ENCODE assay signal across 15 cellular contexts in the genomic region with DNA sequence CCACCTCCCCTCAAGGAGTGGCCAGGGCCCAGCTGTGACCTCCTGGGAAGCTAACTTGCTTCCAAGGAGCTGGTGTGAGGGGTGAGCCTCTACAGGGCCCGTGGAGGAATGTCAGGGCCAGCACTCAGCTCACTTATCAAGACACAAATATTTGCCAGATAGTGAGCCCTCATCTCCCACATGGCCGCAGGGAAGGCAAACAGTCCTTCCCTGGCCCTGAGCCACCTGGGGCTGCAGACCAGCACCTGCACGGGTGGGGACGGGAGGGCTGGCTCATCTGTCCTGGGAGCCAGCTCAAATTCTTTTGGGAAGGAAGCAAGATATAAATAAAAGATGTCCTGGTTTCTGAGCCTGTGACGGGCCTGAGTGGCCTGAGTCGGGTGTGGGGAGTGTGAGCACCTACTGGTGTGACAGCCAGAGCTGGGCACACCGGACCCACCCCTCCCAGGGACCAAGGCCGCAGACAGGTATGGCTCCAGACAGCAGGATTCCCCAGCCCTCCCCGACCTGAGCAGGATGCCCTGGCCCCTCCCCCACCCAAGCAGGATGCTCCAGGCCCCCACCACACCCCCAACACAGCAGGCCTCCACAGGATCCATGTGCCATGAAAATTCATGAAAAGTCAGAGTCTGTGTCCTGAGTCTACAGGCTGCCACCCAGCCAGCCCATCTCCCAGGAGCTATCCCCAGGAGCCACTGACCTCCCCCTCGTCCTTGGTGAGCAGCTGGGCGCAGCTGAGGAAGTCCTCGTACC.
DNase-seq lines count a peak whose midpoint lies in the region; ATAC-seq and TF ChIP-seq lines count a peak whose summit lies in the region.
"Had no signal": no experiment of that assay in that cellular context is flagged by ENCODE, and none has a peak within 500 bp of the region (broad histone marks: within the 10 kb centered on the region; RNA-seq: fewer than 3 reads in every experiment).

No MANE protein-coding gene starts in this region.

- H3K27me3 ChIP-seq in WERI-Rb-1 (ENCODE audit: insufficient read depth, low read depth, severe bottlenecking) (no peaks in the 10 kb centered on the region), lower lobe of right lung (ENCODE audit: low read depth) (no peaks in the 10 kb centered on the region), spleen (replicated peaks in 1 of 7) (peaks cover 0 to 31% (median 0%) of the 10 kb centered on the region in 7 donors), MG63 (no peaks in the 10 kb centered on the region)

- H3K9me3 Mint-ChIP-seq in activated CD4-positive, alpha-beta memory T cell treated with anti-CD3 and anti-CD28 coated beads for 36 hours, result no peaks in the 10 kb centered on the region
- H3K9me3 Mint-ChIP-seq in activated CD4-positive, alpha-beta memory T cell treated with anti-CD3 and anti-CD28 coated beads, Interleukin-2, amount 10 ng/mL, durations not matched to agents 7 days and 5 days, result no peaks in the 10 kb centered on the region
- no peaks in the 10 kb centered on the region for H3K9me3 Mint-ChIP-seq in activated CD4-positive, alpha-beta T cell treated with anti-CD3 and anti-CD28 coated beads, Interleukin-2, amount 10 ng/mL, durations not matched to agents 7 days and 5 days
- H3K9me3 Mint-ChIP-seq: activated naive CD8-positive, alpha-beta T cell treated with anti-CD3 and anti-CD28 coated beads for 36 hours; CD8-positive, alpha-beta memory T cell; WTC11 had no signal

- POLR2A ChIA-PET in activated CD4-positive, alpha-beta memory T cell treated with anti-CD3 and anti-CD28 coated beads for 36 hours (lab: Charles Lee), result no interaction called here
- POLR2A ChIA-PET in activated CD4-positive, alpha-beta memory T cell treated with anti-CD3 and anti-CD28 coated beads, Interleukin-2, amount 10 ng/mL, durations not matched to agents 7 days and 5 days (lab: Charles Lee), result no interaction called here
- POLR2A ChIA-PET in activated CD4-positive, alpha-beta T cell treated with anti-CD3 and anti-CD28 coated beads, Interleukin-2, amount 10 ng/mL, durations not matched to agents 7 days and 5 days (lab: Charles Lee), result no interaction called here

- 72 to 91% (median 82%) methylated on average over 8 to 12 of the region's 12 CpGs for WGBS in spleen, 5 donors

- H3K36me3 ChIP-seq in WERI-Rb-1 (no peaks in the 10 kb centered on the region), lower lobe of right lung (no peaks in the 10 kb centered on the region), spleen (no peaks in the 10 kb centered on the region), MG63 (peaks cover 5% of the 10 kb centered on the region)

- TF ChIP-seq CTCF in WERI-Rb-1 (IDR thresholded peaks at IDR 0.05; ENCODE audit: low read depth, low read length) (no peak), lower lobe of right lung (IDR thresholded peaks at IDR 0.05) (no peak), spleen (IDR thresholded peaks at IDR 0.05 in 8 of 11, conservative IDR thresholded peaks at IDR 0.05 in 3 of 11) (no peak)

- ATAC-seq in lower lobe of right lung, result peak; percentile 19 to 57
- ATAC-seq: WTC11 had no signal

- H3K36me3 Mint-ChIP-seq in activated CD4-positive, alpha-beta memory T cell treated with anti-CD3 and anti-CD28 coated beads for 36 hours, result no peaks in the 10 kb centered on the region
- no peaks in the 10 kb centered on the region for H3K36me3 Mint-ChIP-seq in activated CD4-positive, alpha-beta memory T cell treated with anti-CD3 and anti-CD28 coated beads, Interleukin-2, amount 10 ng/mL, durations not matched to agents 7 days and 5 days (ENCODE audit: low read depth)
- no peaks in the 10 kb centered on the region for H3K36me3 Mint-ChIP-seq in activated CD4-positive, alpha-beta T cell treated with anti-CD3 and anti-CD28 coated beads, Interleukin-2, amount 10 ng/mL, durations not matched to agents 7 days and 5 days (ENCODE audit: low read depth)
- H3K36me3 Mint-ChIP-seq: activated naive CD8-positive, alpha-beta T cell treated with anti-CD3 and anti-CD28 coated beads for 36 hours; CD8-positive, alpha-beta memory T cell; WTC11 had no signal

- intact Hi-C loops in activated CD4-positive, alpha-beta memory T cell treated with anti-CD3 and anti-CD28 coated beads for 36 hours (cut with micrococcal nuclease), result no loop called here
- intact Hi-C loops in lower lobe of right lung (cut with DNase I) (no loop called here), spleen (cut with DNase I; ENCODE audit: low total_unique reads) (no loop called here)

- no peak for TF ChIP-seq POLR2A in spleen (IDR thresholded peaks at IDR 0.05)

- H3K4me1 ChIP-seq in lower lobe of right lung (no peaks in the 10 kb centered on the region), spleen (peaks cover 0 to 16% (median 12%) of the 10 kb centered on the region in 6 donors)

- no peak overlapping the region for H3K4me3 Mint-ChIP-seq in activated CD4-positive, alpha-beta memory T cell treated with anti-CD3 and anti-CD28 coated beads for 36 hours
- H3K4me3 Mint-ChIP-seq in activated CD4-positive, alpha-beta memory T cell treated with anti-CD3 and anti-CD28 coated beads, Interleukin-2, amount 10 ng/mL, durations not matched to agents 7 days and 5 days, result no peak overlapping the region
- H3K4me3 Mint-ChIP-seq in activated CD4-positive, alpha-beta T cell treated with anti-CD3 and anti-CD28 coated beads, Interleukin-2, amount 10 ng/mL, durations not matched to agents 7 days and 5 days, result no peak overlapping the region
- H3K4me3 Mint-ChIP-seq: activated naive CD8-positive, alpha-beta T cell treated with anti-CD3 and anti-CD28 coated beads for 36 hours; CD8-positive, alpha-beta memory T cell; WTC11 had no signal

- no peaks in the 10 kb centered on the region for H3K27me3 Mint-ChIP-seq in activated CD4-positive, alpha-beta memory T cell treated with anti-CD3 and anti-CD28 coated beads for 36 hours
- H3K27me3 Mint-ChIP-seq in activated CD4-positive, alpha-beta memory T cell treated with anti-CD3 and anti-CD28 coated beads, Interleukin-2, amount 10 ng/mL, durations not matched to agents 7 days and 5 days, result no peaks in the 10 kb centered on the region
- no peaks in the 10 kb centered on the region for H3K27me3 Mint-ChIP-seq in activated CD4-positive, alpha-beta T cell treated with anti-CD3 and anti-CD28 coated beads, Interleukin-2, amount 10 ng/mL, durations not matched to agents 7 days and 5 days

- DNase-seq in activated CD4-positive, alpha-beta memory T cell treated with anti-CD3 and anti-CD28 coated beads for 36 hours, result peak; percentile 5
- no peak for DNase-seq in activated CD4-positive, alpha-beta memory T cell treated with anti-CD3 and anti-CD28 coated beads, Interleukin-2, amount 10 ng/mL, durations not matched to agents 7 days and 5 days
- peak; percentile 6 for DNase-seq in WERI-Rb-1
- no peak for DNase-seq in lower lobe of right lung
- peak; percentile 64 for DNase-seq in spleen
- no peak for DNase-seq in activated CD4-positive, alpha-beta T cell treated with anti-CD3 and anti-CD28 coated beads, Interleukin-2, amount 10 ng/mL, durations not matched to agents 7 days and 5 days
- DNase-seq in MG63, result no peak
- no peak for DNase-seq in NCI-H128 (lab: John Stamatoyannopoulos, UW; ENCODE audit: unreplicated experiment)
- DNase-seq: activated CD8-positive, alpha-beta memory T cell treated with anti-CD3 and anti-CD28 coated beads, Interleukin-2, amount 50 U/mL, for 4 hours; activated naive CD8-positive, alpha-beta T cell treated with anti-CD3 and anti-CD28 coated beads for 36 hours; CD8-positive, alpha-beta memory T cell; midbrain; NCI-H187; NCI-H524 had no signal

- H3K27ac ChIP-seq in WERI-Rb-1, result no peak overlapping the region
- no peak overlapping the region for H3K27ac ChIP-seq in lower lobe of right lung
- H3K27ac ChIP-seq in spleen, result no peak overlapping the region

- no peak overlapping the region for H3K27ac Mint-ChIP-seq in activated CD4-positive, alpha-beta memory T cell treated with anti-CD3 and anti-CD28 coated beads for 36 hours
- H3K27ac Mint-ChIP-seq in activated CD4-positive, alpha-beta memory T cell treated with anti-CD3 and anti-CD28 coated beads, Interleukin-2, amount 10 ng/mL, durations not matched to agents 7 days and 5 days, result no peak overlapping the region
- H3K27ac Mint-ChIP-seq in activated CD4-positive, alpha-beta T cell treated with anti-CD3 and anti-CD28 coated beads, Interleukin-2, amount 10 ng/mL, durations not matched to agents 7 days and 5 days, result no peak overlapping the region
- H3K27ac Mint-ChIP-seq: activated naive CD8-positive, alpha-beta T cell treated with anti-CD3 and anti-CD28 coated beads for 36 hours; CD8-positive, alpha-beta memory T cell; WTC11 had no signal

- no peaks in the 10 kb centered on the region for H3K4me1 Mint-ChIP-seq in activated CD4-positive, alpha-beta memory T cell treated with anti-CD3 and anti-CD28 coated beads for 36 hours (ENCODE audit: low read depth)
- no peaks in the 10 kb centered on the region for H3K4me1 Mint-ChIP-seq in activated CD4-positive, alpha-beta memory T cell treated with anti-CD3 and anti-CD28 coated beads, Interleukin-2, amount 10 ng/mL, durations not matched to agents 7 days and 5 days
- H3K4me1 Mint-ChIP-seq in activated CD4-positive, alpha-beta T cell treated with anti-CD3 and anti-CD28 coated beads, Interleukin-2, amount 10 ng/mL, durations not matched to agents 7 days and 5 days, result no peaks in the 10 kb centered on the region
- H3K4me1 Mint-ChIP-seq: activated naive CD8-positive, alpha-beta T cell treated with anti-CD3 and anti-CD28 coated beads for 36 hours; CD8-positive, alpha-beta memory T cell had no signal

- CTCF ChIA-PET in activated CD4-positive, alpha-beta memory T cell treated with anti-CD3 and anti-CD28 coated beads for 36 hours (lab: Charles Lee), result no interaction called here
- CTCF ChIA-PET in activated CD4-positive, alpha-beta memory T cell treated with anti-CD3 and anti-CD28 coated beads, Interleukin-2, amount 10 ng/mL, durations not matched to agents 7 days and 5 days (lab: Charles Lee), result no interaction called here
- CTCF ChIA-PET in activated CD4-positive, alpha-beta T cell treated with anti-CD3 and anti-CD28 coated beads, Interleukin-2, amount 10 ng/mL, durations not matched to agents 7 days and 5 days (lab: Charles Lee), result no interaction called here

- H3K4me3 ChIP-seq in WERI-Rb-1 (ENCODE audit: low read depth, low read length) (no peak overlapping the region), lower lobe of right lung (no peak overlapping the region), spleen (no peak overlapping the region), MG63 (no peak overlapping the region)

- no peaks in the 10 kb centered on the region for H3K9me3 ChIP-seq in WERI-Rb-1 (ENCODE audit: severe bottlenecking)
- no peaks in the 10 kb centered on the region for H3K9me3 ChIP-seq in lower lobe of right lung
- no peaks in the 10 kb centered on the region for H3K9me3 ChIP-seq in spleen
- H3K9me3 ChIP-seq in MG63, result no peaks in the 10 kb centered on the region

Comparison
In these comparisons a context has a peak if more than half of its experiments do, and no peak if none do; other contexts are left out.
1. DNase-seq: peak in activated CD4-positive, alpha-beta memory T cell treated with anti-CD3 and anti-CD28 coated beads for 36 hours (single experiment), WERI-Rb-1 (single experiment) and spleen (single experiment); none in activated CD4-positive, alpha-beta memory T cell treated with anti-CD3 and anti-CD28 coated beads, Interleukin-2, amount 10 ng/mL, durations not matched to agents 7 days and 5 days (single experiment), lower lobe of right lung (single experiment), activated CD4-positive, alpha-beta T cell treated with anti-CD3 and anti-CD28 coated beads, Interleukin-2, amount 10 ng/mL, durations not matched to agents 7 days and 5 days (single experiment), MG63 (single experiment) and NCI-H128 (single experiment).